8 cellular contexts compared by ENCODE assay signal in the genomic region with DNA sequence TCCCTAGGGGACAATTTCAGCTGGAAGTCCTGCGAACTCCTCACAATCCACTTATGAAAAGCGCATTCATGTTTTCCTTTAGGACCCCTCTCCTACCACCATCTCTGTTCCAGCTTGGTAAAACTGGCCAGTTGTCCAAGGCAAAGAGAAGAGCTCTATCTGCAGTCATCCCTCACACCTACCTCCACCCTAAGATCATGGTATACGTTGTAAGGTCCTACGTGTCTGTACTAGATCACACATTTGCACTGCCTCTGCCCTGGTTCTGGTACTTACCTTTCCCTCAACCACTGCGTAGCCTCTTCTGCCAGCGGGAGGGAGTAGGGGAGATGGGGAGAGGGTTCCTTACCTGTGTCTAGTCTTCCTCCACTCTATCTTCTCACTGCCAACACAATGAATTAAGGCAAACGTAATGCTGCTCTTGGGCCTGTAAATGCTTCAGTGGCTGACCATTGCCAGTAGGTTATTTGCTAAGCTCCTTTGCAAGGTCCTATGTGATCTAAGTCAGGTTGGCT. TPM values are rescaled to one million over a fixed set of nuclear protein-coding genes. Genes with fewer than 3 reads are reported as not detected.
DNase-seq lines count a peak whose midpoint lies in the region; ATAC-seq, FAIRE-seq and TF ChIP-seq lines count a peak whose summit lies in the region.

No MANE protein-coding gene starts in this region.

- peaks cover 24% of the 10 kb centered on the region for H3K4me1 ChIP-seq in OCI-LY7 (ENCODE audit: insufficient read depth, low read length, poor library complexity, severe bottlenecking)
- H3K4me1 ChIP-seq in ectodermal cell (ENCODE audit: control insufficient read depth, insufficient read depth, low read length) = peaks cover 7% of the 10 kb centered on the region
- peaks cover 4 to 13% of the 10 kb centered on the region in 2 donors for H3K4me1 ChIP-seq in naive thymus-derived CD4-positive, alpha-beta T cell (ENCODE audit: control insufficient read depth in 2 of 2, insufficient read depth in 2 of 2, low read length in 2 of 2)

- H3K9me3 ChIP-seq in OCI-LY7 (ENCODE audit: low read length) (no peaks in the 10 kb centered on the region), ectodermal cell (ENCODE audit: control insufficient read depth, low read length) (no peaks in the 10 kb centered on the region)
- H3K9me3 ChIP-seq in naive thymus-derived CD4-positive, alpha-beta T cell (ENCODE audit: control insufficient read depth in 2 of 3, low read length in 3 of 3) = no peaks in the 10 kb centered on the region

- peak; percentile 2 for DNase-seq in OCI-LY7 (ENCODE audit: low spot score)
- DNase-seq in naive thymus-derived CD4-positive, alpha-beta T cell = no peak
- no peak for DNase-seq in NCI-H69 (lab: John Stamatoyannopoulos, UW)
- DNase-seq in NCI-H1417 treated with DMSO at 0.1 percent for 48 hours (lab: John Stamatoyannopoulos, UW) = no peak
- DNase-seq in D721Med (ENCODE audit: insufficient read length, low spot score) = no peak

- H3K36me3 ChIP-seq in OCI-LY7 (ENCODE audit: insufficient read depth, low read length) (peaks cover 24% of the 10 kb centered on the region), ectodermal cell (ENCODE audit: control insufficient read depth, insufficient read depth, low read length) (no peaks in the 10 kb centered on the region)
- peaks cover 0 to 11% (median 7%) of the 10 kb centered on the region in 3 experiments for H3K36me3 ChIP-seq in naive thymus-derived CD4-positive, alpha-beta T cell (ENCODE audit: control insufficient read depth in 2 of 3, insufficient read depth in 3 of 3, low read length in 3 of 3)

- peaks cover 0 to 4% (median 0%) of the 10 kb centered on the region in 11 donors for H3K9me3 Mint-ChIP-seq in naive thymus-derived CD4-positive, alpha-beta T cell

- peak overlapping the region; percentile 85 for H3K4me3 ChIP-seq in GM08714 (ENCODE audit: low read length)
- peak overlapping the region; percentile 93 for H3K4me3 ChIP-seq in OCI-LY7 (ENCODE audit: low read depth, low read length, poor library complexity, severe bottlenecking)
- H3K4me3 ChIP-seq in ectodermal cell (ENCODE audit: insufficient read depth, low read depth, low read length) = peak overlapping the region; percentile 91
- peak overlapping the region; percentile 91 for H3K4me3 ChIP-seq in naive thymus-derived CD4-positive, alpha-beta T cell (ENCODE audit: low read length)

- no peaks in the 10 kb centered on the region for H3K27me3 ChIP-seq in ectodermal cell (ENCODE audit: control insufficient read depth, insufficient read depth, low read length, poor library complexity, severe bottlenecking)
- H3K27me3 ChIP-seq in naive thymus-derived CD4-positive, alpha-beta T cell (ENCODE audit: control insufficient read depth in 2 of 2, insufficient read depth in 2 of 2, low read length in 2 of 2) = no peaks in the 10 kb centered on the region

- BruUV-seq in OCI-LY7 (replicated peaks; lab: Mats Ljungman, UMichigan) = TSS peak; percentile 96

- H3K27ac Mint-ChIP-seq in naive thymus-derived CD4-positive, alpha-beta T cell = peak overlapping the region; percentile 95 to 99 (median 99)

- 90 to 91% methylated on average over 5 to 6 of the region's 7 CpGs for WGBS in ectodermal cell, 2 experiments

- peaks cover 0 to 4% (median 4%) of the 10 kb centered on the region in 5 donors for H3K36me3 Mint-ChIP-seq in naive thymus-derived CD4-positive, alpha-beta T cell

- POLR2A ChIA-PET in OCI-LY7 (lab: Charles Lee) = interaction anchor here (0.6 to 1.8 kb wide), 10 partner anchors 12 to 243 kb away, joined by 3 to 10 read pairs (median 4); partner anchors contain the start of gene ABCB10
- POLR2A ChIA-PET in naive thymus-derived CD4-positive, alpha-beta T cell (lab: Charles Lee) = interaction anchor here (0.6 to 3.8 kb wide), 12 partner anchors 12 to 558 kb away, joined by 3 to 17 read pairs (median 4); partner anchors contain the start of genes ABCB10, CCSAP and GALNT2

- peaks cover 0 to 5% (median 2%) of the 10 kb centered on the region in 5 donors for H3K27me3 Mint-ChIP-seq in naive thymus-derived CD4-positive, alpha-beta T cell

- H4K20me1 ChIP-seq in OCI-LY7 (ENCODE audit: insufficient read depth, low read length) = peaks cover 5% of the 10 kb centered on the region; the same call in 1 of the 2 replicates

- intact Hi-C loops in OCI-LY7 (cut with micrococcal nuclease; ENCODE audit: unreplicated experiment) = loop anchor here (2.0 to 5.0 kb wide), 2 partner anchors 50 to 167 kb away; partner anchors contain the start of genes ABCB10 and CCSAP
- intact Hi-C loops in naive thymus-derived CD4-positive, alpha-beta T cell (cut with micrococcal nuclease) = loop anchor here (1.0 to 10.0 kb wide), 14 partner anchors 48 to 1468 kb away; partner anchors contain the start of genes GALNT2 (in 2 of the 2), RAB4A (in 2 of the 2), TAF5L (in 2 of the 2) and URB2 (in 2 of the 2)

- peak overlapping the region; percentile 100 for H3K4me2 ChIP-seq in OCI-LY7 (ENCODE audit: low read length)

- H3K9me2 ChIP-seq in OCI-LY7 (ENCODE audit: insufficient read depth, low read length) = no peaks in the 10 kb centered on the region

- no peak for TF ChIP-seq CTCF in OCI-LY7 (conservative IDR thresholded peaks at IDR 0.05; ENCODE audit: low read length)
- no peak for TF ChIP-seq CTCF in D721Med (IDR thresholded peaks at IDR 0.05; ENCODE audit: insufficient read depth, missing control alignments)

- peak overlapping the region; percentile 69 for H3K27ac ChIP-seq in OCI-LY7 (ENCODE audit: low read depth, low read length, poor library complexity, severe bottlenecking)
- H3K27ac ChIP-seq in ectodermal cell (ENCODE audit: insufficient read depth, low read depth, low read length, poor library complexity, severe bottlenecking) = peak overlapping the region; percentile 90
- H3K27ac ChIP-seq in naive thymus-derived CD4-positive, alpha-beta T cell (ENCODE audit: low read depth, low read length) = peak overlapping the region; percentile 95

- CTCF ChIA-PET in OCI-LY7 (lab: Charles Lee; ENCODE audit: unreplicated experiment) = interaction anchor here (0.8 to 1.4 kb wide), 3 partner anchors 12 to 27 kb away, joined by 3 read pairs; no protein-coding TSS in a partner anchor
- CTCF ChIA-PET in naive thymus-derived CD4-positive, alpha-beta T cell (lab: Charles Lee) = interaction anchor here (0.6 to 1.8 kb wide), 5 partner anchors 25 to 855 kb away, joined by 3 to 7 read pairs (median 3); no protein-coding TSS in a partner anchor

- H2AFZ ChIP-seq in OCI-LY7 (ENCODE audit: low read length) = peak overlapping the region; percentile 98

- H3K79me2 ChIP-seq in OCI-LY7 (ENCODE audit: insufficient read depth, low read depth, low read length) = peaks cover 30% of the 10 kb centered on the region

- H3K4me3 Mint-ChIP-seq in naive thymus-derived CD4-positive, alpha-beta T cell = peak overlapping the region; percentile 90 to 98 (median 92)

- ATAC-seq in naive thymus-derived CD4-positive, alpha-beta T cell = no peak
- ATAC-seq in GM21515 (IDR thresholded peaks at IDR 0.05; ENCODE audit: unreplicated experiment) = no peak

- peaks cover 10 to 47% (median 38%) of the 10 kb centered on the region in 7 donors for H3K4me1 Mint-ChIP-seq in naive thymus-derived CD4-positive, alpha-beta T cell

- no peak for FAIRE-seq in D721Med (lab: Jason Lieb, UNC)

RNA-seq across cellular contexts. Expression of gene NUP133, which starts 0.7 kb away (rescaled TPM):
- 33.0 and 33.3 TPM in 2 replicates for total RNA-seq in OCI-LY7 (2014; rRNA removed; shearing (Covaris generic))
- total RNA-seq in OCI-LY7 (2022) = 50.4 and 53.2 TPM in 2 replicates
- 56.0 TPM for polyA plus RNA-seq in ectodermal cell (2013, experiment 1 of 4)
- 60.8 TPM for polyA plus RNA-seq in ectodermal cell (2013, experiment 2 of 4)
- polyA plus RNA-seq in ectodermal cell (2013, experiment 3 of 4) = 44.2 TPM
- polyA plus RNA-seq in ectodermal cell (2013, experiment 4 of 4) = 46.1 TPM
- 10 to 100 TPM; 24.3 to 45.8 (median 40.4) TPM for total RNA-seq in naive thymus-derived CD4-positive, alpha-beta T cell
- polyA plus RNA-seq in naive thymus-derived CD4-positive, alpha-beta T cell = 10 to 100 TPM; 19.4 to 19.7 TPM

RNA-seq across cellular contexts. Expression of gene ABCB10, which starts 49.6 kb away (rescaled TPM):
- 14.1 and 16.4 TPM in 2 replicates for total RNA-seq in OCI-LY7 (2014; rRNA removed; shearing (Covaris generic))
- total RNA-seq in OCI-LY7 (2022) = 25.4 and 27.2 TPM in 2 replicates
- polyA plus RNA-seq in ectodermal cell (2013, experiment 1 of 4) = 12.3 TPM
- 13.6 TPM for polyA plus RNA-seq in ectodermal cell (2013, experiment 2 of 4)
- 10.8 TPM for polyA plus RNA-seq in ectodermal cell (2013, experiment 3 of 4)
- 10.9 TPM for polyA plus RNA-seq in ectodermal cell (2013, experiment 4 of 4)
- total RNA-seq in naive thymus-derived CD4-positive, alpha-beta T cell = 10 to 100 TPM; 14.1 to 31.9 (median 18.4) TPM
- 1 to 10 TPM; 6.4 to 6.8 TPM for polyA plus RNA-seq in naive thymus-derived CD4-positive, alpha-beta T cell
